In genomic region chr11:1338201-1339065, GRCh38 we compare ENCODE assay signal across 2 cellular contexts.
TF ChIP-seq lines count a peak whose summit lies in the region.

No MANE protein-coding gene starts in this region.

TF ChIP-seq in SK-N-SH, 30 proteins besides CTCF, POLR2A, EP300 and RAD21 (continued from another document):
- TF ChIP-seq USF1 (IDR thresholded peaks at IDR 0.05; ENCODE audit: borderline replicate concordance, low read depth) (no peak), RXRA (IDR thresholded peaks at IDR 0.05; ENCODE audit: borderline replicate concordance, low read depth) (no peak), FOSL2 (IDR thresholded peaks at IDR 0.05; ENCODE audit: borderline replicate concordance, low read depth) (no peak), PBX3 (IDR thresholded peaks at IDR 0.05) (no peak), MXI1 (IDR thresholded peaks at IDR 0.05; ENCODE audit: low read depth, low read length) (no peak), MAX (IDR thresholded peaks at IDR 0.05; ENCODE audit: low read depth) (no peak), SIN3A (IDR thresholded peaks at IDR 0.05; ENCODE audit: borderline replicate concordance, low read depth, low read length) (no peak), NRF1 (IDR thresholded peaks at IDR 0.05; ENCODE audit: low read depth, low read length) (no peak), FOXJ3 (CRISPR knock-in tag; IDR thresholded peaks at IDR 0.05) (no peak), TEAD4 (IDR thresholded peaks at IDR 0.05; ENCODE audit: borderline replicate concordance, insufficient read depth) (no peak)

TF ChIP-seq in SK-N-SH treated with all-trans-retinoic acid at 6 μM for 48 hours, 23 proteins besides CTCF, POLR2A, EP300 and RAD21 (continued from another document):
- TF ChIP-seq PATZ1 (CRISPR knock-in tag; IDR thresholded peaks at IDR 0.05; ENCODE audit: borderline replicate concordance) (no peak), ZC3H10 (CRISPR knock-in tag; IDR thresholded peaks at IDR 0.05) (no peak), ARNTL (CRISPR knock-in tag; IDR thresholded peaks at IDR 0.05; ENCODE audit: borderline replicate concordance, low read depth) (no peak)
